Comparison of ENCODE assay signal across 22 cellular contexts in genomic region chr1:233725423-233725822, GRCh38.
A peak's percentile ranks its signal among the peaks of the same experiment; 100 is the strongest.
DNase-seq lines count a peak whose midpoint lies in the region; ATAC-seq, FAIRE-seq and TF ChIP-seq lines count a peak whose summit lies in the region.
"Had no signal": no experiment of that assay in that cellular context is flagged by ENCODE, and none has a peak within 500 bp of the region (broad histone marks: within the 10 kb centered on the region; RNA-seq: fewer than 3 reads in every experiment).

No MANE protein-coding gene starts in this region.

- H3K27me3 Mint-ChIP-seq in GM23338 (ENCODE audit: insufficient read depth, low read depth, poor library complexity) (peaks cover 6% of the 10 kb centered on the region), neural progenitor cell (ENCODE audit: insufficient read depth, low read depth) (no peaks in the 10 kb centered on the region)
- H3K27me3 Mint-ChIP-seq: CD4-positive, alpha-beta T cell had no signal

- no peak overlapping the region for H3K4me2 ChIP-seq in GM23338
- no peak overlapping the region; the same call in 1 of the 2 replicates for H3K4me2 ChIP-seq in K562 (ENCODE audit: insufficient read depth, low read length)
- H3K4me2 ChIP-seq in neural progenitor cell: no peak overlapping the region

- no peak for TF ChIP-seq RAD21 in K562 (CRISPR knock-in tag; conservative IDR thresholded peaks at IDR 0.05 in 1 of 2, IDR thresholded peaks at IDR 0.05 in 1 of 2)

- H3F3A ChIP-seq in GM23338 (replicated peaks; ENCODE audit: low read depth) (no peaks in the 10 kb centered on the region), neural progenitor cell (ENCODE audit: low read depth) (no peaks in the 10 kb centered on the region)

- peaks cover 6% of the 10 kb centered on the region for H3K9me2 ChIP-seq in GM23338 (ENCODE audit: insufficient read depth)

- no peaks in the 10 kb centered on the region for H3K79me2 ChIP-seq in GM23338 (replicated peaks; ENCODE audit: insufficient read depth)
- H3K79me2 ChIP-seq in K562 (ENCODE audit: control insufficient read depth, insufficient read depth, low read length): no peaks in the 10 kb centered on the region
- no peaks in the 10 kb centered on the region for H3K79me2 ChIP-seq in neural progenitor cell (ENCODE audit: low read depth)

- no peak overlapping the region for H3K4me3 Mint-ChIP-seq in GM23338
- H3K4me3 Mint-ChIP-seq in neural progenitor cell: no peak overlapping the region
- H3K4me3 Mint-ChIP-seq: CD4-positive, alpha-beta T cell had no signal

- no peak for FAIRE-seq in K562 (lab: Jason Lieb, UNC)
- FAIRE-seq: A204.1, D721Med, G401.6, GM12892, GM18507, HTR-8/SVneo had no signal

- DNase-seq in GM23338 (ENCODE audit: low spot score) (peak; percentile 65), K562 (ENCODE audit: extremely low read depth in 1 of 4, low spot score in 3 of 4) (no peak), iPS DF 19.7 (ENCODE audit: low read depth, low spot score) (peak; percentile 35), neural progenitor cell (ENCODE audit: low spot score) (no peak), AG20443 (ENCODE audit: low spot score) (no peak), globus pallidus (ENCODE audit: low spot score) (no peak)
- DNase-seq: ACHN; AML-193; Caco-2; CD4-positive, alpha-beta T cell; GOT3; HCEC 1CT; IMR-90; KBM-7 had no signal

- H3K9ac ChIP-seq in K562 (ENCODE audit: insufficient read depth in 1 of 2, low read depth in 2 of 2, low read length in 2 of 2) (no peak overlapping the region), neural progenitor cell (no peak overlapping the region)

- H3K4me1 ChIP-seq in GM23338 (ENCODE audit: insufficient read depth): peaks cover 20% of the 10 kb centered on the region
- peaks cover 0 to 10% of the 10 kb centered on the region in 2 experiments; a peak in 2 of 5 replicates for H3K4me1 ChIP-seq in K562 (replicated peaks in 1 of 2; ENCODE audit: control insufficient read depth in 2 of 2, insufficient read depth in 2 of 2, low read length in 2 of 2)
- peaks cover 3% of the 10 kb centered on the region for H3K4me1 ChIP-seq in neural progenitor cell
- H3K4me1 ChIP-seq: Caco-2 had no signal

- no peaks in the 10 kb centered on the region for H3K9me3 ChIP-seq in K562 (replicated peaks; ENCODE audit: control insufficient read depth, insufficient read depth, low read depth, low read length)
- H3K9me3 ChIP-seq in neural progenitor cell (ENCODE audit: low read depth): no peaks in the 10 kb centered on the region
- H3K9me3 ChIP-seq: Caco-2 had no signal

- peaks cover 6% of the 10 kb centered on the region; the same call in 2 of the 3 replicates for H3K9me3 Mint-ChIP-seq in GM23338
- H3K9me3 Mint-ChIP-seq in neural progenitor cell: no peaks in the 10 kb centered on the region
- H3K9me3 Mint-ChIP-seq: CD4-positive, alpha-beta T cell had no signal

- TF ChIP-seq CTCF in GM23338 (conservative IDR thresholded peaks at IDR 0.05; ENCODE audit: low read depth in 2 of 2) (peak; percentile 69 to 70), K562 (IDR thresholded peaks at IDR 0.05 in 2 of 3, conservative IDR thresholded peaks at IDR 0.05 in 1 of 3; ENCODE audit: insufficient read depth in 2 of 3, low read depth in 1 of 3, low read length in 3 of 3) (peak in 2 of 3 experiments; percentile 10 to 35; a peak in 2 of 6 replicates), neural progenitor cell (IDR thresholded peaks at IDR 0.05) (peak; percentile 35)

- POLR2A ChIA-PET in K562 (lab: Yijun Ruan, JAX): interaction anchor here (0.7 kb wide), 1 partner anchor 89 kb away, joined by 3 read pairs; no protein-coding TSS in a partner anchor

- peaks cover 39% of the 10 kb centered on the region for H3K4me1 Mint-ChIP-seq in GM23338
- peaks cover 15% of the 10 kb centered on the region for H3K4me1 Mint-ChIP-seq in neural progenitor cell

- H3K9me1 ChIP-seq in K562 (ENCODE audit: control insufficient read depth, insufficient read depth, low read length): no peaks in the 10 kb centered on the region

- TF ChIP-seq POLR2A in K562 (conservative IDR thresholded peaks at IDR 0.05): no peak

- CTCF ChIA-PET in K562 (lab: Yijun Ruan, JAX; ENCODE audit: low intra/inter-chr PET ratio): no interaction called here

- H3K27ac Mint-ChIP-seq in GM23338 (no peak overlapping the region), neural progenitor cell (no peak overlapping the region)
- H3K27ac Mint-ChIP-seq: CD4-positive, alpha-beta T cell had no signal

- intact Hi-C loops in K562 (cut with micrococcal nuclease): no loop called here

- H3K4me3 ChIP-seq in GM23338: no peak overlapping the region
- H3K4me3 ChIP-seq in K562: no peak overlapping the region
- no peak overlapping the region for H3K4me3 ChIP-seq in neural progenitor cell

- ATAC-seq in GM23338: peak; percentile 78
- ATAC-seq in K562: peak; percentile 70
- ATAC-seq in HG02588 (IDR thresholded peaks at IDR 0.05; ENCODE audit: unreplicated experiment): no peak

- H4K20me1 ChIP-seq in GM23338 (replicated peaks; ENCODE audit: insufficient read depth): no peaks in the 10 kb centered on the region
- no peaks in the 10 kb centered on the region for H4K20me1 ChIP-seq in K562 (replicated peaks; ENCODE audit: control insufficient read depth, insufficient read depth, low read length)
- H4K20me1 ChIP-seq in neural progenitor cell (ENCODE audit: low read depth): no peaks in the 10 kb centered on the region

- H3K27ac ChIP-seq in GM23338 (ENCODE audit: low read depth): peak overlapping the region; percentile 68; the same call in 1 of the 2 replicates
- H3K27ac ChIP-seq in K562 (ENCODE audit: extremely low read depth, low read depth, low read length): no peak overlapping the region
- H3K27ac ChIP-seq in neural progenitor cell: no peak overlapping the region
- H3K27ac ChIP-seq: C4-2B had no signal

- H3K36me3 Mint-ChIP-seq in GM23338 (ENCODE audit: low read depth): peaks cover 4% of the 10 kb centered on the region; the same call in 1 of the 3 replicates
- H3K36me3 Mint-ChIP-seq in neural progenitor cell: no peaks in the 10 kb centered on the region

- WGBS in K562 (ENCODE audit: insufficient coverage, low coverage, missing lambda C conversion rate): 38% methylated on average over 9 of the region's 9 CpGs

- H3K27me3 ChIP-seq in GM23338 (ENCODE audit: insufficient read depth): no peaks in the 10 kb centered on the region
- H3K27me3 ChIP-seq in K562 (ENCODE audit: control insufficient read depth in 2 of 2, insufficient read depth in 2 of 2, low read length in 2 of 2): no peaks in the 10 kb centered on the region
- no peaks in the 10 kb centered on the region for H3K27me3 ChIP-seq in neural progenitor cell

- H3K36me3 ChIP-seq in GM23338 (ENCODE audit: insufficient read depth): no peaks in the 10 kb centered on the region
- no peaks in the 10 kb centered on the region for H3K36me3 ChIP-seq in K562 (ENCODE audit: control insufficient read depth, insufficient read depth, low read length)
- H3K36me3 ChIP-seq in neural progenitor cell: no peaks in the 10 kb centered on the region

- in situ Hi-C loops in K562 (cut with MboI): no loop called here

- BruUV-seq in K562 (replicated peaks; lab: Mats Ljungman, UMichigan): no TSS peak

- H2AFZ ChIP-seq in GM23338: peak overlapping the region; percentile 75
- peak overlapping the region; percentile 71 for H2AFZ ChIP-seq in K562 (ENCODE audit: low read depth, low read length)
- peak overlapping the region; percentile 77 for H2AFZ ChIP-seq in neural progenitor cell (replicated peaks)

- TF ChIP-seq EP300 in K562 (IDR thresholded peaks at IDR 0.05; ENCODE audit: low read length): no peak

TF ChIP-seq in GM23338, 12 proteins besides CTCF, POLR2A, EP300 and RAD21:
- TF ChIP-seq, protein P1, sequence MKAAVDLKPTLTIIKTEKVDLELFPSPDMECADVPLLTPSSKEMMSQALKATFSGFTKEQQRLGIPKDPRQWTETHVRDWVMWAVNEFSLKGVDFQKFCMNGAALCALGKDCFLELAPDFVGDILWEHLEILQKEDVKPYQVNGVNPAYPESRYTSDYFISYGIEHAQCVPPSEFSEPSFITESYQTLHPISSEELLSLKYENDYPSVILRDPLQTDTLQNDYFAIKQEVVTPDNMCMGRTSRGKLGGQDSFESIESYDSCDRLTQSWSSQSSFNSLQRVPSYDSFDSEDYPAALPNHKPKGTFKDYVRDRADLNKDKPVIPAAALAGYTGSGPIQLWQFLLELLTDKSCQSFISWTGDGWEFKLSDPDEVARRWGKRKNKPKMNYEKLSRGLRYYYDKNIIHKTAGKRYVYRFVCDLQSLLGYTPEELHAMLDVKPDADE (IDR thresholded peaks at IDR 0.05): no peak
- no peak for TF ChIP-seq ZNF331 (CRISPR knock-in tag; IDR thresholded peaks at IDR 0.05; ENCODE audit: low read depth)
- TF ChIP-seq STAT1 (IDR thresholded peaks at IDR 0.05; ENCODE audit: unreplicated experiment): no peak
- TF ChIP-seq CREB1 (CRISPR knock-in tag; IDR thresholded peaks at IDR 0.05; ENCODE audit: low read depth): no peak
- TF ChIP-seq EZH2phosphoT487 (IDR thresholded peaks at IDR 0.05; ENCODE audit: unreplicated experiment): no peak
TF ChIP-seq in GM23338: peak in this region for 0.

TF ChIP-seq in K562, 482 proteins besides CTCF, POLR2A, EP300 and RAD21:
- TF ChIP-seq ZNF217 (CRISPR knock-in tag; IDR thresholded peaks at IDR 0.05) (no peak), HNRNPL (IDR thresholded peaks at IDR 0.05; ENCODE audit: low read depth, low read length) (no peak), MEIS2 (IDR thresholded peaks at IDR 0.05; ENCODE audit: partially characterized antibody) (peak; percentile 8)

Comparison
In these comparisons a context has a peak if more than half of its experiments do, and no peak if none do; other contexts are left out.
1. DNase-seq: peak in GM23338 (single experiment) and iPS DF 19.7 (single experiment); none in K562 (0 of 4), neural progenitor cell (single experiment), AG20443 (single experiment) and globus pallidus (single experiment).
2. Peak in every context shown above with its lines, with median percentiles within 50 percentile points of each other: H2AFZ ChIP-seq and CTCF ChIP-seq.